1 cellular context compared by ENCODE assay signal in genomic region chr6:117503211-117503610, GRCh38.
TF ChIP-seq lines count a peak whose summit lies in the region.

No MANE protein-coding gene starts in this region.

TF ChIP-seq in endothelial cell of umbilical vein, 7 proteins besides CTCF, POLR2A, EP300 and RAD21:
- TF ChIP-seq POLR2AphosphoS5 (IDR thresholded peaks at IDR 0.05; ENCODE audit: insufficient read depth, low read depth, low read length) (no peak), FOS (IDR thresholded peaks at IDR 0.05; ENCODE audit: borderline replicate concordance, insufficient read depth, low read length) (no peak), EZH2 (IDR thresholded peaks at IDR 0.05; ENCODE audit: borderline replicate concordance, low read depth, low read length, severe bottlenecking) (no peak), MYC (IDR thresholded peaks at IDR 0.05; ENCODE audit: low read depth, low read length) (no peak), JUN (IDR thresholded peaks at IDR 0.05; ENCODE audit: borderline replicate concordance, insufficient read depth, insufficient read length, low read depth) (no peak), GATA2 (IDR thresholded peaks at IDR 0.05; ENCODE audit: insufficient read depth, insufficient read length, low read depth, low read length) (no peak)
- TF ChIP-seq, protein P1, sequence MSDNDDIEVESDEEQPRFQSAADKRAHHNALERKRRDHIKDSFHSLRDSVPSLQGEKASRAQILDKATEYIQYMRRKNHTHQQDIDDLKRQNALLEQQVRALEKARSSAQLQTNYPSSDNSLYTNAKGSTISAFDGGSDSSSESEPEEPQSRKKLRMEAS (IDR thresholded peaks at IDR 0.05; ENCODE audit: insufficient read depth, insufficient read length) = no peak
